ENCODE assay signal across 23 cellular contexts in genomic region chr1:168372307-168372706, GRCh38.
"Had no signal": no experiment of that assay in that cellular context is flagged by ENCODE, and none has a peak within 500 bp of the region (broad histone marks: within the 10 kb centered on the region; RNA-seq: fewer than 3 reads in every experiment).

No MANE protein-coding gene starts in this region.

- H3K36me3 ChIP-seq: colonic mucosa, esophagus muscularis mucosa, heart right ventricle, left lung, thoracic aorta, vagina had no signal

- H3K9me3 Mint-ChIP-seq: activated naive CD4-positive, alpha-beta T cell treated with anti-CD3 and anti-CD28 coated beads, Interleukin-2, amount 50 U/mL, for 24 hours; activated T-helper 2 cell treated with anti-CD3 and anti-CD28 coated beads, Interferon-gamma antibody, Interleukin-2, Interleukin-4, amounts not matched to agents 10 μg/mL and 5 μg/mL and 100 μg/mL, durations not matched to agents 14 hours and 24 hours and 36 hours; natural killer cell treated with Interleukin-12 subunit alpha and Interleukin-12 subunit beta and Interleukin-15 and Interleukin-18, amount 100 ng/mL, for 72 hours had no signal

- DNase-seq: activated CD4-positive, alpha-beta T cell treated with anti-CD3 and anti-CD28 coated beads for 36 hours; activated CD4-positive, CD25-positive, alpha-beta regulatory T cell; activated CD8-positive, alpha-beta memory T cell treated with anti-CD3 and anti-CD28 coated beads, Interleukin-2, amount 10 ng/mL, durations not matched to agents 7 days and 5 days; activated CD8-positive, alpha-beta T cell treated with anti-CD3 and anti-CD28 coated beads, Interleukin-2, amount 10 ng/mL, durations not matched to agents 7 days and 5 days; activated T-cell treated with anti-CD3 and anti-CD28 coated beads, Interleukin-2, amount 50 U/mL, for 48 hours; colonic mucosa; foreskin keratinocyte; heart right ventricle; kidney glomerular epithelial cell; left lung; mucosa of descending colon; stimulated activated CD4-positive, alpha-beta T cell treated with anti-CD3 and anti-CD28 coated beads, Interleukin-15, amount 100 ng/mL, for 24 hours; stimulated activated CD4-positive, alpha-beta T cell treated with anti-CD3 and anti-CD28 coated beads, Interleukin-2, amount 100 ng/mL, for 24 hours; stimulated activated naive CD4-positive, alpha-beta T cell; T-helper 17 cell; T1000 had no signal

- H3K4me1 ChIP-seq: colonic mucosa, foreskin keratinocyte, left lung, vagina had no signal

- H3K4me3 Mint-ChIP-seq: activated CD4-positive, alpha-beta T cell treated with anti-CD3 and anti-CD28 coated beads for 36 hours; activated CD8-positive, alpha-beta memory T cell treated with anti-CD3 and anti-CD28 coated beads, Interleukin-2, amount 10 ng/mL, durations not matched to agents 7 days and 5 days; activated CD8-positive, alpha-beta T cell treated with anti-CD3 and anti-CD28 coated beads, Interleukin-2, amount 10 ng/mL, durations not matched to agents 7 days and 5 days; activated naive CD4-positive, alpha-beta T cell treated with anti-CD3 and anti-CD28 coated beads, Interleukin-2, amount 50 U/mL, for 24 hours; natural killer cell treated with Interleukin-12 subunit alpha and Interleukin-12 subunit beta and Interleukin-15 and Interleukin-18, amount 100 ng/mL, for 72 hours; T-helper 17 cell had no signal

- H3K9me3 ChIP-seq: colonic mucosa, esophagus muscularis mucosa, heart right ventricle, left lung, mucosa of descending colon, thoracic aorta, vagina had no signal

- H3K4me1 Mint-ChIP-seq: activated CD4-positive, alpha-beta T cell treated with anti-CD3 and anti-CD28 coated beads for 36 hours; activated CD8-positive, alpha-beta memory T cell treated with anti-CD3 and anti-CD28 coated beads, Interleukin-2, amount 10 ng/mL, durations not matched to agents 7 days and 5 days; activated naive CD4-positive, alpha-beta T cell treated with anti-CD3 and anti-CD28 coated beads, Interleukin-2, amount 50 U/mL, for 24 hours had no signal

- H3K4me3 ChIP-seq: colonic mucosa, esophagus muscularis mucosa, heart right ventricle, left lung, lung, mucosa of descending colon, thoracic aorta, vagina had no signal

- H3K27me3 Mint-ChIP-seq: activated CD4-positive, alpha-beta T cell treated with anti-CD3 and anti-CD28 coated beads for 36 hours; activated CD8-positive, alpha-beta memory T cell treated with anti-CD3 and anti-CD28 coated beads, Interleukin-2, amount 10 ng/mL, durations not matched to agents 7 days and 5 days; activated naive CD4-positive, alpha-beta T cell treated with anti-CD3 and anti-CD28 coated beads, Interleukin-2, amount 50 U/mL, for 24 hours; natural killer cell treated with Interleukin-12 subunit alpha and Interleukin-12 subunit beta and Interleukin-15 and Interleukin-18, amount 100 ng/mL, for 72 hours; T-helper 17 cell had no signal

- H3K27ac Mint-ChIP-seq: activated CD4-positive, alpha-beta T cell treated with anti-CD3 and anti-CD28 coated beads for 36 hours; activated CD8-positive, alpha-beta memory T cell treated with anti-CD3 and anti-CD28 coated beads, Interleukin-2, amount 10 ng/mL, durations not matched to agents 7 days and 5 days; activated CD8-positive, alpha-beta T cell treated with anti-CD3 and anti-CD28 coated beads, Interleukin-2, amount 10 ng/mL, durations not matched to agents 7 days and 5 days; activated naive CD4-positive, alpha-beta T cell treated with anti-CD3 and anti-CD28 coated beads, Interleukin-2, amount 50 U/mL, for 24 hours; activated T-helper 2 cell treated with anti-CD3 and anti-CD28 coated beads, Interferon-gamma antibody, Interleukin-2, Interleukin-4, amounts not matched to agents 10 μg/mL and 5 μg/mL and 100 μg/mL, durations not matched to agents 14 hours and 24 hours and 36 hours had no signal

- H3K27ac ChIP-seq: colonic mucosa, esophagus muscularis mucosa, foreskin keratinocyte, left lung, thoracic aorta, vagina had no signal

- H3K36me3 Mint-ChIP-seq: activated CD8-positive, alpha-beta memory T cell treated with anti-CD3 and anti-CD28 coated beads, Interleukin-2, amount 10 ng/mL, durations not matched to agents 7 days and 5 days; activated naive CD4-positive, alpha-beta T cell treated with anti-CD3 and anti-CD28 coated beads, Interleukin-2, amount 50 U/mL, for 24 hours; natural killer cell treated with Interleukin-12 subunit alpha and Interleukin-12 subunit beta and Interleukin-15 and Interleukin-18, amount 100 ng/mL, for 72 hours had no signal

- H3K27me3 ChIP-seq: colonic mucosa, esophagus muscularis mucosa, heart right ventricle, left lung, vagina had no signal
